In the genomic region with DNA sequence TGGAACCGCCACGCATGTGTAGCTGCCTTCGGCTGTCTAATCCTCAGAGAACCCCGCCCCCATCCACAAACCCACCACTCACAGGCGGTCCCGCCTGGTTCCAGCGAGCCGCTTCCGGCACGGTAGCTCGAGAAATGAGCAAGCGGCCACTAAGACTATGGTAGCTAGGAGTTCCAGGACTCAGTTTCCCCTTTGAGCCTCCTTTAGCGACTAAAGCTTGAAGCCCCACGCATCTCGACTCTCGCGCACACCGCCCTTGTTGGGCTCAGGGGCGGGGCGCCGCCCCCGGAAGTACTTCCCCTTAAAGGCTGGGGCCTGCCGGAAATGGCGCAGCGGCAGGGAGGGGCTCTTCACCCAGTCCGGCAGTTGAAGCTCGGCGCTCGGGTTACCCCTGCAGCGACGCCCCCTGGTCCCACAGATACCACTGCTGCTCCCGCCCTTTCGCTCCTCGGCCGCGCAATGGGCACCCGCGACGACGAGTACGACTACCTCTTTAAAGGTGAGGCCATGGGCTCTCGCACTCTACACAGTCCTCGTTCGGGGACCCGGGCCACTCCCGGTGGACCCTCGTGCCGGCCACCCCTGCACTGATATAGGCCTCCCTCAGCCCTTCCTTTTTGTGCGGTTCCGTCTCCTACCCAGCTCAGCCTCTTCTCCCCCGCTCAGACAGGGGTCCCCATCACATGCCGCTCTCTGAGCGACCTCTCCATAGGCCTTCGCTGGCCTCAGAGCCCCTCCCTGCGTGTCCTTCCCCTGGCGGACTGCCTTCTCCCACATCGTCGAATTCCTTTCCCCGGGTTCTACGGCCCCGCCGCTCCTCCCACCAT, we compare ENCODE assay signal across 8 cellular contexts. TPM values are rescaled to one million over a fixed set of nuclear protein-coding genes. Genes with fewer than 3 reads are reported as not detected.
DNase-seq lines count a peak whose midpoint lies in the region; ATAC-seq, FAIRE-seq and TF ChIP-seq lines count a peak whose summit lies in the region.

A gene (plus strand): TSS at position 365 of the 827 bp plus-strand sequence. CDS start 95 bp downstream, at position 460.

- peak within 1 kb of the TSS; percentile 87 for H3K27ac ChIP-seq in HepG2 (ENCODE audit: extremely low read length, insufficient read depth, low read length)

- peak within 1 kb of the TSS; percentile 73 for H2AFZ ChIP-seq in HepG2 (ENCODE audit: low read length)

- peak within 1 kb of the TSS; percentile 69 for H3K4me2 ChIP-seq in HepG2 (ENCODE audit: low read depth, low read length)

- H3K27ac Mint-ChIP-seq in dendritic cell treated with granulocyte-macrophage colony-stimulating factor and Interleukin-4, amounts not matched to agents 40 ng/mL and 50 ng/mL, for 4 days: peak within 1 kb of the TSS; percentile 98

- peak within 1 kb of the TSS; percentile 68 to 97 (median 88) for H3K4me3 ChIP-seq in HepG2 (replicated peaks in 1 of 3; ENCODE audit: insufficient read depth in 1 of 3, low read depth in 2 of 3, low read length in 3 of 3)

- H3K9me3 ChIP-seq in HepG2 (ENCODE audit: low read length): no peaks in the 10 kb centered on the region

- peaks cover 19% of the 10 kb centered on the region for H3K36me3 Mint-ChIP-seq in dendritic cell treated with granulocyte-macrophage colony-stimulating factor and Interleukin-4, amounts not matched to agents 40 ng/mL and 50 ng/mL, for 4 days (ENCODE audit: low read depth)

- peak within 1 kb of the TSS; percentile 96 for H3K4me3 Mint-ChIP-seq in dendritic cell treated with granulocyte-macrophage colony-stimulating factor and Interleukin-4, amounts not matched to agents 40 ng/mL and 50 ng/mL, for 4 days

- in situ Hi-C loops in HepG2 (cut with HindIII; ENCODE audit: extremely low pct_ligation_motif_present, low pct_unique_long_range_greater_than_20kb): loop anchor here (25.0 kb wide), 1 partner anchor 232 kb away; no protein-coding TSS in a partner anchor

- H3K4me1 Mint-ChIP-seq in dendritic cell treated with granulocyte-macrophage colony-stimulating factor and Interleukin-4, amounts not matched to agents 40 ng/mL and 50 ng/mL, for 4 days (ENCODE audit: low read depth): peaks cover 24% of the 10 kb centered on the region

- CTCF ChIA-PET in HepG2 (lab: Yijun Ruan, JAX; ENCODE audit: low intra/inter-chr PET ratio, low total read pairs): interaction anchor here (1.6 kb wide), 1 partner anchor 258 kb away, joined by 3 read pairs; a partner anchor contains a TSS

- peak within 1 kb of the TSS; percentile 90 for H3K9ac ChIP-seq in HepG2 (ENCODE audit: insufficient read depth, low read depth, low read length)

- no peaks in the 10 kb centered on the region for H3K27me3 Mint-ChIP-seq in dendritic cell treated with granulocyte-macrophage colony-stimulating factor and Interleukin-4, amounts not matched to agents 40 ng/mL and 50 ng/mL, for 4 days

- peaks cover 47% of the 10 kb centered on the region for H3K4me1 ChIP-seq in HepG2 (ENCODE audit: insufficient read depth, low read length)

- ATAC-seq in GM19372 (IDR thresholded peaks at IDR 0.05; ENCODE audit: low read depth, unreplicated experiment) (peak; percentile 84), HG03558 (IDR thresholded peaks at IDR 0.05; ENCODE audit: extremely low read depth, unreplicated experiment) (peak; percentile 43), HepG2 (peak; percentile 95)

- H3K9me3 Mint-ChIP-seq in dendritic cell treated with granulocyte-macrophage colony-stimulating factor and Interleukin-4, amounts not matched to agents 40 ng/mL and 50 ng/mL, for 4 days: no peaks in the 10 kb centered on the region

- TF ChIP-seq EP300 in HepG2 (IDR thresholded peaks at IDR 0.05; ENCODE audit: low read depth in 2 of 2, low read length in 2 of 2) (no peak; a peak in 1 of 4 replicates), HepG2 (CRISPR knock-in tag; IDR thresholded peaks at IDR 0.05; ENCODE audit: borderline replicate concordance) (peak; percentile 17; the same call in 1 of the 2 replicates)

- TF ChIP-seq CTCF in HepG2 (CRISPR knock-in tag; IDR thresholded peaks at IDR 0.05): peak; percentile 74

- peak; percentile 93 to 96 for TF ChIP-seq POLR2A in HepG2 (IDR thresholded peaks at IDR 0.05; ENCODE audit: insufficient read depth in 1 of 2, low read depth in 2 of 2, low read length in 2 of 2)

- no peak for FAIRE-seq in HepG2 (lab: Jason Lieb, UNC)

- WGBS in HepG2 (ENCODE audit: low lambda C conversion rate): 1% methylated on average over 41 of the region's 62 CpGs

- intact Hi-C loops in dendritic cell treated with granulocyte-macrophage colony-stimulating factor and Interleukin-4, amounts not matched to agents 40 ng/mL and 50 ng/mL, for 4 days (cut with micrococcal nuclease): loop anchor here (1.0 kb wide), 1 partner anchor 258 kb away; a partner anchor contains a TSS
- intact Hi-C loops in HepG2 (cut with micrococcal nuclease; ENCODE audit: unreplicated experiment): loop anchor here (1.0 kb wide), 1 partner anchor 258 kb away; a partner anchor contains a TSS

- H3K79me2 ChIP-seq in HepG2 (ENCODE audit: insufficient read depth, low read length): peaks cover 49% of the 10 kb centered on the region

- no peaks in the 10 kb centered on the region; a peak in 1 of 5 replicates for H3K27me3 ChIP-seq in HepG2 (ENCODE audit: control insufficient read depth in 1 of 2, insufficient read depth in 2 of 2, low read length in 2 of 2)

- TF ChIP-seq RAD21 in HepG2 (CRISPR knock-in tag; IDR thresholded peaks at IDR 0.05): peak; percentile 29; the same call in 1 of the 2 replicates

- H3K36me3 ChIP-seq in HepG2 (replicated peaks in 1 of 2; ENCODE audit: control insufficient read depth in 1 of 2, insufficient read depth in 2 of 2, low read length in 2 of 2): 0 out of 5 replicates have a peak, but pooled peaks cover 0 to 1% of the 10 kb centered on the region in 2 experiments

- H4K20me1 ChIP-seq in HepG2 (ENCODE audit: insufficient read depth, low read length): peaks cover 24% of the 10 kb centered on the region

- DNase-seq in CD1c-positive myeloid dendritic cell (ENCODE audit: extremely low spot score) (peak; percentile 98), NCI-H748 (lab: John Stamatoyannopoulos, UW; ENCODE audit: unreplicated experiment) (peak; percentile 96), HepG2 (ENCODE audit: low spot score) (peak; percentile 93)
- peak; percentile 92 to 98 for DNase-seq in activated CD4-positive, alpha-beta T cell treated with anti-CD3 and anti-CD28 coated beads, Interleukin-2, amount 50 U/mL, for 24 hours (ENCODE audit: low read depth in 1 of 2, low spot score in 1 of 2)
- DNase-seq in stimulated activated CD4-positive, alpha-beta T cell treated with anti-CD3 and anti-CD28 coated beads, Interleukin-4, amount 100 ng/mL, for 1 hour: peak; percentile 94

- BruUV-seq in HepG2 (replicated peaks; lab: Mats Ljungman, UMichigan): no TSS peak

- POLR2A ChIA-PET in HepG2 (lab: Yijun Ruan, JAX): interaction anchor here (0.8 to 4.2 kb wide), 14 partner anchors 9 to 636 kb away, joined by 3 to 34 read pairs (median 4); a partner anchor contains a TSS

TF ChIP-seq in HepG2, 621 proteins besides CTCF, POLR2A, EP300 and RAD21 (continues in another document):
- no peak for TF ChIP-seq MZF1 (CRISPR knock-in tag; IDR thresholded peaks at IDR 0.05; ENCODE audit: borderline replicate concordance)
- no peak; the same call in 1 of the 2 replicates for TF ChIP-seq ZNF256 (CRISPR knock-in tag; conservative IDR thresholded peaks at IDR 0.05)
- TF ChIP-seq ZNF10 (CRISPR knock-in tag; IDR thresholded peaks at IDR 0.05; ENCODE audit: borderline replicate concordance, low read depth): no peak
- TF ChIP-seq, protein P1, sequence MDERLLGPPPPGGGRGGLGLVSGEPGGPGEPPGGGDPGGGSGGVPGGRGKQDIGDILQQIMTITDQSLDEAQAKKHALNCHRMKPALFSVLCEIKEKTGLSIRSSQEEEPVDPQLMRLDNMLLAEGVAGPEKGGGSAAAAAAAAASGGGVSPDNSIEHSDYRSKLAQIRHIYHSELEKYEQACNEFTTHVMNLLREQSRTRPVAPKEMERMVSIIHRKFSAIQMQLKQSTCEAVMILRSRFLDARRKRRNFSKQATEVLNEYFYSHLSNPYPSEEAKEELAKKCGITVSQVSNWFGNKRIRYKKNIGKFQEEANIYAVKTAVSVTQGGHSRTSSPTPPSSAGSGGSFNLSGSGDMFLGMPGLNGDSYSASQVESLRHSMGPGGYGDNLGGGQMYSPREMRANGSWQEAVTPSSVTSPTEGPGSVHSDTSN (CRISPR knock-in tag; IDR thresholded peaks at IDR 0.05): no peak
- TF ChIP-seq ZNF431 (CRISPR knock-in tag; IDR thresholded peaks at IDR 0.05; ENCODE audit: borderline replicate concordance, low read depth): no peak; the same call in 1 of the 2 replicates

RNA-seq across cellular contexts. Expression of the gene that starts here (rescaled TPM):
- total RNA-seq in HepG2 (2016; rRNA removed; fragmentation: Illumina TruSeq; extraction: Trizol): 161 and 241 TPM in 2 replicates
- total RNA-seq in HepG2 (2016; cell fraction: cytosol; rRNA removed; fragmentation: Illumina TruSeq; extraction: Trizol; ENCODE audit: low read depth): 38.6 and 40.4 TPM in 2 replicates
- total RNA-seq in HepG2 (2016; cell fraction: insoluble cytoplasmic fraction; rRNA removed; fragmentation: Illumina TruSeq; extraction: Trizol): 161 and 257 TPM in 2 replicates
- total RNA-seq in HepG2 (2016; cell fraction: membrane; rRNA removed; fragmentation: Illumina TruSeq; extraction: Trizol): 56.4 and 65.8 TPM in 2 replicates
- 55.2 and 56.4 TPM in 2 replicates for total RNA-seq in HepG2 (2016; cell fraction: nucleus; rRNA removed; fragmentation: Illumina TruSeq; extraction: Trizol)
- polyA plus RNA-seq in HepG2 (2011; rRNA removed): 129 and 162 TPM in 2 replicates
- polyA plus RNA-seq in HepG2 (2011; cell fraction: cytosol; rRNA removed): 136 and 191 TPM in 2 replicates
- 38.0 and 51.7 TPM in 2 replicates for polyA plus RNA-seq in HepG2 (2011; cell fraction: nucleus; rRNA removed)
- polyA plus RNA-seq in HepG2 (2012): 191 and 216 TPM in 2 replicates
- polyA plus RNA-seq in HepG2 (2016; cell fraction: cytosol; fragmentation: Illumina TruSeq; extraction: Trizol; ENCODE audit: low read depth): 53.8 and 54.2 TPM in 2 replicates
- polyA plus RNA-seq in HepG2 (2016; cell fraction: insoluble cytoplasmic fraction; fragmentation: Illumina TruSeq; extraction: Trizol; ENCODE audit: low read depth): 276 and 303 TPM in 2 replicates
- polyA plus RNA-seq in HepG2 (2016; cell fraction: membrane; fragmentation: Illumina TruSeq; extraction: Trizol; ENCODE audit: low read depth): 66.0 and 70.6 TPM in 2 replicates
- polyA plus RNA-seq in HepG2 (2016; cell fraction: nucleus; fragmentation: Illumina TruSeq; extraction: Trizol; ENCODE audit: insufficient read depth, low read depth): 89.0 and 94.4 TPM in 2 replicates
- polyA minus RNA-seq in HepG2 (2011; rRNA and poly(A)+ RNA removed; ENCODE audit: low replicate concordance): 35.4 and 66.3 TPM in 2 replicates
- polyA minus RNA-seq in HepG2 (2011; cell fraction: cytosol; rRNA and poly(A)+ RNA removed): 50.0 and 53.6 TPM in 2 replicates
- polyA minus RNA-seq in HepG2 (2011; cell fraction: nucleus; rRNA and poly(A)+ RNA removed): 22.3 and 27.0 TPM in 2 replicates

Comparison
In these comparisons a context has a peak if more than half of its experiments do, and no peak if none do; other contexts are left out.
1. Peak in every context shown above with its lines: DNase-seq, ATAC-seq, H3K4me3 ChIP-seq and H3K27ac ChIP-seq.
2. ATAC-seq: peak in every context shown above with its lines; median percentile 95 in HepG2; 84 in GM19372; 43 in HG03558.